In genomic region chr9:70485273-70485858, GRCh38 we compare ENCODE assay signal across 1 cellular context.
A peak's percentile ranks its signal among the peaks of the same experiment; 100 is the strongest.
TF ChIP-seq lines count a peak whose summit lies in the region.

No MANE protein-coding gene starts in this region.

TF ChIP-seq in K562, 482 proteins besides CTCF, POLR2A, EP300 and RAD21 (continued from another document and continues in another):
- TF ChIP-seq CHD7 (IDR thresholded peaks at IDR 0.05; ENCODE audit: low read depth, low read length) = no peak
- TF ChIP-seq GTF2F1 (IDR thresholded peaks at IDR 0.05; ENCODE audit: low read depth, low read length) = no peak
- no peak for TF ChIP-seq SMAD3 (CRISPR knock-in tag; conservative IDR thresholded peaks at IDR 0.05)
- TF ChIP-seq RFX5 (IDR thresholded peaks at IDR 0.05; ENCODE audit: low read depth, low read length) = no peak
- no peak for TF ChIP-seq ATF2 (CRISPR knock-in tag; IDR thresholded peaks at IDR 0.05)
- TF ChIP-seq PTBP1 (IDR thresholded peaks at IDR 0.05; ENCODE audit: low read depth, low read length) = no peak
- TF ChIP-seq NUFIP1 (IDR thresholded peaks at IDR 0.05; ENCODE audit: partially characterized antibody) = no peak
- TF ChIP-seq ZNF23 (CRISPR knock-in tag; IDR thresholded peaks at IDR 0.05) = no peak
- TF ChIP-seq HOMEZ (CRISPR knock-in tag; IDR thresholded peaks at IDR 0.05) = no peak
- no peak for TF ChIP-seq TCFL5 (CRISPR knock-in tag; conservative IDR thresholded peaks at IDR 0.05)
- TF ChIP-seq XRCC5 (IDR thresholded peaks at IDR 0.05; ENCODE audit: low read depth, low read length) = no peak
- no peak for TF ChIP-seq ZBTB5 (IDR thresholded peaks at IDR 0.05)
- TF ChIP-seq NFIC (IDR thresholded peaks at IDR 0.05) = peak; percentile 81
- no peak for TF ChIP-seq WHSC1 (IDR thresholded peaks at IDR 0.05; ENCODE audit: low read length)
- no peak for TF ChIP-seq ZNF253 (CRISPR knock-in tag; conservative IDR thresholded peaks at IDR 0.05)
- 0 out of 2 replicates have a peak, but pooled peaks have one; percentile 67 for TF ChIP-seq MTA1 (IDR thresholded peaks at IDR 0.05; ENCODE audit: borderline replicate concordance)
- TF ChIP-seq KLF16 (IDR thresholded peaks at IDR 0.05) = peak; percentile 88
- TF ChIP-seq L3MBTL2 (IDR thresholded peaks at IDR 0.05) = peak; percentile 43; the same call in 1 of the 2 replicates
- TF ChIP-seq TARDBP (IDR thresholded peaks at IDR 0.05) = no peak
- TF ChIP-seq CXXC5 (CRISPR knock-in tag; IDR thresholded peaks at IDR 0.05) = peak; percentile 83
- no peak for TF ChIP-seq RBM15 (IDR thresholded peaks at IDR 0.05; ENCODE audit: insufficient read depth, low read length)
- no peak for TF ChIP-seq USF1 (CRISPR knock-in tag; IDR thresholded peaks at IDR 0.05)
- no peak; the same call in 1 of the 2 replicates for TF ChIP-seq ZNF384 (IDR thresholded peaks at IDR 0.05; ENCODE audit: low read depth, low read length)
- TF ChIP-seq HNRNPL (IDR thresholded peaks at IDR 0.05; ENCODE audit: low read depth, low read length) = no peak
- no peak for TF ChIP-seq RFX7 (CRISPR knock-in tag; IDR thresholded peaks at IDR 0.05)
- peak; percentile 97 for TF ChIP-seq CBFA2T3 (IDR thresholded peaks at IDR 0.05)
- no peak for TF ChIP-seq PHB (CRISPR knock-in tag; IDR thresholded peaks at IDR 0.05)
- TF ChIP-seq ZMIZ1 (IDR thresholded peaks at IDR 0.05; ENCODE audit: low read depth in 2 of 2, low read length in 2 of 2) = peak in 1 of 2 experiments; percentile 91; a peak in 2 of 4 replicates
- TF ChIP-seq ARID4B (CRISPR knock-in tag; IDR thresholded peaks at IDR 0.05) = no peak
- peak; percentile 83; the same call in 1 of the 2 replicates for TF ChIP-seq LEF1 (IDR thresholded peaks at IDR 0.05)
